ENCODE assay signal across 9 cellular contexts in the genomic region with DNA sequence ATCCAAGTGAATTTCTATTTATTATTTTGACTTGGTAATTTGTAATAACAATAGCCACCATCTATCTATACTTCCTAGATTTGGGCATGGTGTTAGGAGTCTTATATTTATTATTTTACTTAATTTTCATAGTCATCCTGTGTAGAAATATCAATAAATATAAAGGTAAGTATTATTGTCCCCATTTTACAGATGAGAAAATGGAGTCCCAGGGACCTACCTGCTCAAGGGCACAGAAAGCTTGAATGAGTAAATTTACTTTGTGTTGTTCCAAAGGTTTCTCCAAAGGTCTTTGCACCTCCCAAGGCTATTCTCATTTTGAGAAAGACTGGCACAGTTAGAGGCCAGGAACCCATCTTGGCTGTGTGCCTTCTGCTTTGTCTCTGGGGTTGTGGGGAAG.
"Had no signal": no experiment of that assay in that cellular context is flagged by ENCODE, and none has a peak within 500 bp of the region (broad histone marks: within the 10 kb centered on the region; RNA-seq: fewer than 3 reads in every experiment).

No MANE protein-coding gene starts in this region.

- DNase-seq: HFFc6, IMR-90, KBM-7 had no signal

- H3K27ac ChIP-seq: HL-60 had no signal

- H3K27ac Mint-ChIP-seq: GM23338, HFFc6 had no signal

- ATAC-seq: GM23338, HCT116 had no signal

- H3K4me3 Mint-ChIP-seq: GM23338, HFFc6 had no signal

- H3K9me3 ChIP-seq: HAP-1 had no signal

- H2AFZ ChIP-seq: GM23338 had no signal

- H3K4me2 ChIP-seq: GM23338 had no signal

- H3K4me1 ChIP-seq: HAP-1 had no signal

- FAIRE-seq: H1, H54 had no signal

- H3K4me1 Mint-ChIP-seq: GM23338 had no signal

- H3K4me3 ChIP-seq: GM23338, HAP-1 had no signal

- H3K36me3 ChIP-seq: HAP-1 had no signal

- H3K9me3 Mint-ChIP-seq: GM23338 had no signal
